ENCODE assay signal across 2 cellular contexts in genomic region chr11:76589477-76589876, GRCh38.
TF ChIP-seq lines count a peak whose summit lies in the region.

No MANE protein-coding gene starts in this region.

TF ChIP-seq in SK-N-SH, 30 proteins besides CTCF, POLR2A, EP300 and RAD21 (continued from another document):
- TF ChIP-seq PBX3 (IDR thresholded peaks at IDR 0.05) (no peak), CHD2 (IDR thresholded peaks at IDR 0.05; ENCODE audit: low read length, partially characterized antibody) (no peak), SIN3A (IDR thresholded peaks at IDR 0.05; ENCODE audit: borderline replicate concordance, low read depth, low read length) (no peak), TEAD4 (IDR thresholded peaks at IDR 0.05; ENCODE audit: borderline replicate concordance, insufficient read depth) (no peak), NRF1 (IDR thresholded peaks at IDR 0.05; ENCODE audit: low read depth, low read length) (no peak), TCF12 (IDR thresholded peaks at IDR 0.05) (no peak)

TF ChIP-seq in SK-N-SH treated with all-trans-retinoic acid at 6 μM for 48 hours, 23 proteins besides CTCF, POLR2A, EP300 and RAD21 (continued from another document):
- no peak for TF ChIP-seq CREB5 (CRISPR knock-in tag; IDR thresholded peaks at IDR 0.05; ENCODE audit: low read depth)
TF ChIP-seq in SK-N-SH treated with all-trans-retinoic acid at 6 μM for 48 hours: peak in this region for 0.
